ENCODE assay signal across 7 cellular contexts in genomic region chr11:121194731-121195596, GRCh38.
DNase-seq lines count a peak whose midpoint lies in the region; ATAC-seq and TF ChIP-seq lines count a peak whose summit lies in the region.

No MANE protein-coding gene starts in this region.

- H3K27me3 Mint-ChIP-seq in naive thymus-derived CD4-positive, alpha-beta T cell, result peaks cover 21 to 35% (median 25%) of the 10 kb centered on the region in 5 donors

- H3K4me3 Mint-ChIP-seq in naive thymus-derived CD4-positive, alpha-beta T cell, result no peak overlapping the region

- no peaks in the 10 kb centered on the region for H3K36me3 ChIP-seq in naive thymus-derived CD4-positive, alpha-beta T cell (ENCODE audit: control insufficient read depth in 2 of 3, insufficient read depth in 3 of 3, low read length in 3 of 3)

- peak; percentile 67 for ATAC-seq in HG03159 (IDR thresholded peaks at IDR 0.05; ENCODE audit: unreplicated experiment)
- peak; percentile 85 for ATAC-seq in naive thymus-derived CD4-positive, alpha-beta T cell

- POLR2A ChIA-PET in naive thymus-derived CD4-positive, alpha-beta T cell (lab: Charles Lee), result no interaction called here

- H3K4me3 ChIP-seq in epithelial cell of esophagus (ENCODE audit: low read length), result no peak overlapping the region
- H3K4me3 ChIP-seq in naive thymus-derived CD4-positive, alpha-beta T cell (ENCODE audit: low read length), result no peak overlapping the region

- no peaks in the 10 kb centered on the region for H3K9me3 ChIP-seq in naive thymus-derived CD4-positive, alpha-beta T cell (ENCODE audit: control insufficient read depth in 2 of 3, low read length in 3 of 3)

- DNase-seq in NCI-H524 treated with DMSO at 0.1 percent for 48 hours (lab: John Stamatoyannopoulos, UW) (peak; percentile 31), epithelial cell of esophagus (ENCODE audit: low read depth) (peak; percentile 72), substantia nigra (lab: John Stamatoyannopoulos, UW) (peak in 25 of 49 donors; percentile 2 to 53 (median 9))
- peak; percentile 66 for DNase-seq in activated CD8-positive, alpha-beta memory T cell treated with anti-CD3 and anti-CD28 coated beads for 24 hours
- DNase-seq in naive thymus-derived CD4-positive, alpha-beta T cell, result peak; percentile 13 to 67 (median 50)

- TF ChIP-seq CTCF in GM12872 (IDR thresholded peaks at IDR 0.05; ENCODE audit: insufficient read depth, low read depth, low read length), result peak; percentile 82
- TF ChIP-seq CTCF in epithelial cell of esophagus (IDR thresholded peaks at IDR 0.05; ENCODE audit: insufficient read depth, low read depth, low read length, missing control alignments), result peak; percentile 80

- no peak overlapping the region for H3K27ac Mint-ChIP-seq in naive thymus-derived CD4-positive, alpha-beta T cell

- H3K4me1 Mint-ChIP-seq in naive thymus-derived CD4-positive, alpha-beta T cell, result peaks cover 0 to 8% (median 0%) of the 10 kb centered on the region in 7 donors

- H3K36me3 Mint-ChIP-seq in naive thymus-derived CD4-positive, alpha-beta T cell, result no peaks in the 10 kb centered on the region

- intact Hi-C loops in naive thymus-derived CD4-positive, alpha-beta T cell (cut with micrococcal nuclease), result loop anchor here (1.0 to 5.0 kb wide), 4 partner anchors 261 to 860 kb away; partner anchors contain the start of gene GRIK4 (in 1 of the 2)

- no peaks in the 10 kb centered on the region for H3K4me1 ChIP-seq in naive thymus-derived CD4-positive, alpha-beta T cell (ENCODE audit: control insufficient read depth in 2 of 2, insufficient read depth in 2 of 2, low read length in 2 of 2)

- peaks cover 0 to 5% of the 10 kb centered on the region in 2 donors for H3K27me3 ChIP-seq in naive thymus-derived CD4-positive, alpha-beta T cell (ENCODE audit: control insufficient read depth in 2 of 2, insufficient read depth in 2 of 2, low read length in 2 of 2)

- H3K9me3 Mint-ChIP-seq in naive thymus-derived CD4-positive, alpha-beta T cell, result no peaks in the 10 kb centered on the region

- no peak overlapping the region for H3K27ac ChIP-seq in naive thymus-derived CD4-positive, alpha-beta T cell (ENCODE audit: low read depth, low read length)
- H3K27ac ChIP-seq in substantia nigra (ENCODE audit: low read depth, low read length, poor library complexity, severe bottlenecking), result no peak overlapping the region

- CTCF ChIA-PET in naive thymus-derived CD4-positive, alpha-beta T cell (lab: Charles Lee), result interaction anchor here (0.6 to 1.4 kb wide), 10 partner anchors 8 to 1804 kb away, joined by 3 to 8 read pairs (median 3); no protein-coding TSS in a partner anchor

Comparison
In these comparisons a context has a peak if more than half of its experiments do, and no peak if none do; other contexts are left out.
1. DNase-seq: peak in every context shown above with its lines; median percentile 72 in epithelial cell of esophagus; 66 in activated CD8-positive, alpha-beta memory T cell treated with anti-CD3 and anti-CD28 coated beads for 24 hours; 50 in naive thymus-derived CD4-positive, alpha-beta T cell; 31 in NCI-H524 treated with DMSO at 0.1 percent for 48 hours; 9 in substantia nigra.